In the genomic region with DNA sequence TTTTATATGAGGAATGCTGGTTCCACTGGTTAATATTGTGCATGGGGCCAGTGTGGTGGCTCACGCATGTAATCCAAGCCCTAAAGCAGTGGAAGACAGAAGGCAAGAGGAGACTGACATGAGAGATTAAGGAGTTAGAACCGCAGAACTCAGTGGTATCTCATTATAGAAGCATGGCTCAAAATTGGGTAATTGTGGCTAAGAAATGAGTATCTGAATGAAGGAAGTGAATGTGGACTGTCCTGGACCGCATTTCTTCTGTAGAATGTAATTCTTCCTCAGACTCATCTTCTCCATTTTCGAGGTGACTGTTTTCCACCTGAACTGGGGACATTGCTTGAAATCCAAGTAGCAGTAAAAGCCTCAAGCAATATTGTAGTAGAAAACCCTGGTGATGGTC, we compare ENCODE assay signal across 19 cellular contexts.
"Had no signal": no experiment of that assay in that cellular context is flagged by ENCODE, and none has a peak within 500 bp of the region (broad histone marks: within the 10 kb centered on the region; RNA-seq: fewer than 3 reads in every experiment).

No MANE protein-coding gene starts in this region.

- H3K27me3 ChIP-seq: dorsolateral prefrontal cortex, right atrium auricular region, sigmoid colon, testis, tibial nerve, upper lobe of right lung, vagina had no signal

- H3K4me3 Mint-ChIP-seq: naive thymus-derived CD4-positive, alpha-beta T cell; stimulated activated naive B cell treated with anti-CD40 and anti-IgM and Interleukin-4, amounts not matched to agents 10 μg/mL and 1 μg/mL and 100 μg/mL, for 72 hours; stimulated activated naive CD8-positive, alpha-beta T cell treated with anti-CD3 and anti-CD28 coated beads, Interleukin-15, amount 100 ng/mL, for 72 hours had no signal

- H3K9me3 ChIP-seq: right atrium auricular region, sigmoid colon, testis, tibial nerve, upper lobe of right lung, vagina had no signal

- H3K4me1 ChIP-seq: right atrium auricular region, sigmoid colon, testis, tibial nerve, upper lobe of right lung, vagina had no signal

- H3K4me1 Mint-ChIP-seq: stimulated activated naive CD8-positive, alpha-beta T cell treated with anti-CD3 and anti-CD28 coated beads, Interleukin-15, amount 100 ng/mL, for 72 hours had no signal

- H3K9me3 Mint-ChIP-seq: naive thymus-derived CD4-positive, alpha-beta T cell; stimulated activated naive B cell treated with anti-CD40 and anti-IgM and Interleukin-4, amounts not matched to agents 10 μg/mL and 1 μg/mL and 100 μg/mL, for 72 hours; stimulated activated naive CD8-positive, alpha-beta T cell treated with anti-CD3 and anti-CD28 coated beads, Interleukin-15, amount 100 ng/mL, for 72 hours had no signal

- H3K27ac ChIP-seq: dorsolateral prefrontal cortex, right atrium auricular region, sigmoid colon, skin epidermis, testis, tibial nerve, upper lobe of right lung, vagina had no signal

- H3K4me3 ChIP-seq: dorsolateral prefrontal cortex, right atrium auricular region, sigmoid colon, skin epidermis, testis, tibial nerve, upper lobe of right lung, vagina had no signal

- H3K27me3 Mint-ChIP-seq: naive thymus-derived CD4-positive, alpha-beta T cell; stimulated activated naive B cell treated with anti-CD40 and anti-IgM and Interleukin-4, amounts not matched to agents 10 μg/mL and 1 μg/mL and 100 μg/mL, for 72 hours; stimulated activated naive CD8-positive, alpha-beta T cell treated with anti-CD3 and anti-CD28 coated beads, Interleukin-15, amount 100 ng/mL, for 72 hours had no signal

- DNase-seq: dorsolateral prefrontal cortex; effector CD8-positive, alpha-beta T cell; foreskin melanocyte; head of caudate nucleus; hippocampal formation; left colon; mesendoderm; naive thymus-derived CD4-positive, alpha-beta T cell; sigmoid colon; stimulated activated CD4-positive, alpha-beta T cell treated with anti-CD3 and anti-CD28 coated beads, Interleukin-2, amount 100 ng/mL, for 24 hours; stimulated activated CD4-positive, alpha-beta T cell treated with anti-CD3 and anti-CD28 coated beads, Interleukin-4, amount 100 ng/mL, for 4 hours; stimulated activated naive B cell treated with anti-CD40 and anti-IgM and Interleukin-4, amounts not matched to agents 10 μg/mL and 1 μg/mL and 100 μg/mL, for 72 hours; stimulated activated naive CD8-positive, alpha-beta T cell treated with anti-CD3 and anti-CD28 coated beads, Interleukin-15, amount 100 ng/mL, for 72 hours; testis; upper lobe of right lung had no signal

- ATAC-seq: left colon; naive thymus-derived CD4-positive, alpha-beta T cell; stimulated activated naive B cell treated with anti-CD40 and anti-IgM and Interleukin-4, amounts not matched to agents 10 μg/mL and 1 μg/mL and 100 μg/mL, for 72 hours; stimulated activated naive CD8-positive, alpha-beta T cell treated with anti-CD3 and anti-CD28 coated beads, Interleukin-15, amount 100 ng/mL, for 72 hours; upper lobe of right lung had no signal

- H3K27ac Mint-ChIP-seq: stimulated activated naive B cell treated with anti-CD40 and anti-IgM and Interleukin-4, amounts not matched to agents 10 μg/mL and 1 μg/mL and 100 μg/mL, for 72 hours had no signal
